In genomic region chr6:11366183-11366933, GRCh38 we compare ENCODE assay signal across 8 cellular contexts.
A peak's percentile ranks its signal among the peaks of the same experiment; 100 is the strongest.
DNase-seq lines count a peak whose midpoint lies in the region; ATAC-seq and TF ChIP-seq lines count a peak whose summit lies in the region.

No MANE protein-coding gene starts in this region.

- H3K9me3 ChIP-seq in SK-N-SH = no peaks in the 10 kb centered on the region
- no peaks in the 10 kb centered on the region for H3K9me3 ChIP-seq in liver (ENCODE audit: control insufficient read depth in 4 of 4, low read length in 3 of 4)

- no peak for DNase-seq in SK-N-SH
- peak; percentile 86 for DNase-seq in activated CD4-positive, alpha-beta T cell treated with anti-CD3 and anti-CD28 coated beads, Interleukin-2, amount 10 ng/mL, durations not matched to agents 24 days and 14 days
- DNase-seq in RWPE1 (ENCODE audit: low spot score) = no peak
- no peak for DNase-seq in SW 1271 (lab: John Stamatoyannopoulos, UW)
- no peak for DNase-seq in omental fat pad (ENCODE audit: low spot score)

- no peaks in the 10 kb centered on the region for H3K79me2 ChIP-seq in SK-N-SH (ENCODE audit: insufficient read depth)

- no peak for TF ChIP-seq EP300 in SK-N-SH (IDR thresholded peaks at IDR 0.05; ENCODE audit: borderline replicate concordance in 1 of 2, low read depth in 1 of 2, low read length in 1 of 2)

- intact Hi-C loops in activated CD4-positive, alpha-beta T cell treated with anti-CD3 and anti-CD28 coated beads, Interleukin-2, amount 10 ng/mL, durations not matched to agents 24 days and 14 days (cut with micrococcal nuclease) = loop anchor here (1.0 to 5.0 kb wide), 10 partner anchors 8 to 346 kb away; partner anchors contain the start of gene NEDD9

- no peak overlapping the region for H3K27ac ChIP-seq in SK-N-SH (ENCODE audit: low read depth in 2 of 2, low read length in 1 of 2)
- H3K27ac ChIP-seq in liver (ENCODE audit: low read depth in 1 of 2, low read length in 2 of 2) = no peak overlapping the region
- no peak overlapping the region for H3K27ac ChIP-seq in RWPE1

- H3K9ac ChIP-seq in SK-N-SH (no peak overlapping the region), liver (ENCODE audit: low read depth in 1 of 2, low read length in 2 of 2) (no peak overlapping the region)

- H3K9me2 ChIP-seq in SK-N-SH = no peaks in the 10 kb centered on the region

- no peaks in the 10 kb centered on the region for H3K27me3 Mint-ChIP-seq in activated CD4-positive, alpha-beta T cell treated with anti-CD3 and anti-CD28 coated beads, Interleukin-2, amount 10 ng/mL, durations not matched to agents 24 days and 14 days

- H2AFZ ChIP-seq in SK-N-SH (ENCODE audit: low read depth) = 0 out of 2 replicates have a peak overlapping the region, but pooled peaks have one; percentile 50

- H3K27me3 ChIP-seq in SK-N-SH (ENCODE audit: insufficient read depth) (no peaks in the 10 kb centered on the region), liver (ENCODE audit: control insufficient read depth in 4 of 4, insufficient read depth in 4 of 4, low read length in 3 of 4) (no peaks in the 10 kb centered on the region)

- TF ChIP-seq CTCF in SK-N-SH (IDR thresholded peaks at IDR 0.05) = no peak
- TF ChIP-seq CTCF in liver (IDR thresholded peaks at IDR 0.05; ENCODE audit: low read depth, low read length, missing input control) = no peak
- TF ChIP-seq CTCF in RWPE1 (conservative IDR thresholded peaks at IDR 0.05; ENCODE audit: low read depth) = no peak
- no peak for TF ChIP-seq CTCF in omental fat pad (IDR thresholded peaks at IDR 0.05)

- H3K4me1 Mint-ChIP-seq in activated CD4-positive, alpha-beta T cell treated with anti-CD3 and anti-CD28 coated beads, Interleukin-2, amount 10 ng/mL, durations not matched to agents 24 days and 14 days = peaks cover 78% of the 10 kb centered on the region

- POLR2A ChIA-PET in SK-N-SH (lab: Yijun Ruan, JAX) (no interaction called here), RWPE1 (lab: Yijun Ruan, JAX; ENCODE audit: low non-redundant PET) (no interaction called here)

- peak overlapping the region; percentile 86 for H3K27ac Mint-ChIP-seq in activated CD4-positive, alpha-beta T cell treated with anti-CD3 and anti-CD28 coated beads, Interleukin-2, amount 10 ng/mL, durations not matched to agents 24 days and 14 days

- H3K36me3 ChIP-seq in SK-N-SH (replicated peaks in 1 of 2; ENCODE audit: control insufficient read depth in 1 of 2, insufficient read depth in 2 of 2, low read length in 1 of 2) (no peaks in the 10 kb centered on the region), liver (ENCODE audit: control insufficient read depth in 4 of 4, insufficient read depth in 3 of 4, low read depth in 1 of 4, low read length in 3 of 4) (no peaks in the 10 kb centered on the region)

- 92% methylated on average over 7 of the region's 7 CpGs for WGBS in SK-N-SH (ENCODE audit: low lambda C conversion rate)
- WGBS in liver = 71% methylated on average over 7 of the region's 7 CpGs

- no peak overlapping the region for H3K4me2 ChIP-seq in SK-N-SH

- peaks cover 4 to 9% of the 10 kb centered on the region in 2 experiments; a peak in 3 of 4 replicates for H3K4me1 ChIP-seq in SK-N-SH (ENCODE audit: control insufficient read depth in 1 of 2, insufficient read depth in 2 of 2, low read depth in 1 of 2, low read length in 1 of 2)
- peaks cover 12 to 29% (median 22%) of the 10 kb centered on the region in 4 donors for H3K4me1 ChIP-seq in liver (ENCODE audit: control insufficient read depth in 4 of 4, insufficient read depth in 4 of 4, low read length in 3 of 4)

- H3K9me3 Mint-ChIP-seq in activated CD4-positive, alpha-beta T cell treated with anti-CD3 and anti-CD28 coated beads, Interleukin-2, amount 10 ng/mL, durations not matched to agents 24 days and 14 days = no peaks in the 10 kb centered on the region

- H4K20me1 ChIP-seq in SK-N-SH (ENCODE audit: insufficient read depth) = no peaks in the 10 kb centered on the region

- H3K4me3 Mint-ChIP-seq in activated CD4-positive, alpha-beta T cell treated with anti-CD3 and anti-CD28 coated beads, Interleukin-2, amount 10 ng/mL, durations not matched to agents 24 days and 14 days = peak overlapping the region; percentile 62

- peaks cover 58% of the 10 kb centered on the region for H3K36me3 Mint-ChIP-seq in activated CD4-positive, alpha-beta T cell treated with anti-CD3 and anti-CD28 coated beads, Interleukin-2, amount 10 ng/mL, durations not matched to agents 24 days and 14 days (ENCODE audit: low read depth)

- TF ChIP-seq RAD21 in SK-N-SH (IDR thresholded peaks at IDR 0.05; ENCODE audit: low read length) (no peak), liver (IDR thresholded peaks at IDR 0.05) (no peak)

- H3F3A ChIP-seq in SK-N-SH (replicated peaks; ENCODE audit: insufficient read depth) = no peaks in the 10 kb centered on the region

- ATAC-seq in SK-N-SH treated with all-trans-retinoic acid at 6 μM for 48 hours (no peak), HG02981 (IDR thresholded peaks at IDR 0.05; ENCODE audit: unreplicated experiment) (peak; percentile 62), omental fat pad (ENCODE audit: low FRiP score) (no peak)

- CTCF ChIA-PET in SK-N-SH (lab: Yijun Ruan, JAX) = interaction anchor here (1.1 kb wide), 1 partner anchor 15 kb away, joined by 3 read pairs; no protein-coding TSS in a partner anchor
- CTCF ChIA-PET in RWPE1 (lab: Yijun Ruan, JAX) = no interaction called here

- H3K4me3 ChIP-seq in SK-N-SH (ENCODE audit: low read depth in 2 of 2, low read length in 1 of 2) (no peak overlapping the region), liver (ENCODE audit: low read depth in 1 of 3, low read length in 3 of 3) (peak overlapping the region in 1 of 3 donors; percentile 11)

TF ChIP-seq in SK-N-SH, 30 proteins besides CTCF, POLR2A, EP300 and RAD21:
- TF ChIP-seq YY1 (IDR thresholded peaks at IDR 0.05; ENCODE audit: low read depth) = no peak
- TF ChIP-seq FOXJ3 (CRISPR knock-in tag; IDR thresholded peaks at IDR 0.05) = no peak
- TF ChIP-seq EZH2phosphoT487 (IDR thresholded peaks at IDR 0.05; ENCODE audit: borderline replicate concordance, low read depth) = no peak
- TF ChIP-seq ELF1 (IDR thresholded peaks at IDR 0.05) = no peak
- no peak for TF ChIP-seq PBX3 (IDR thresholded peaks at IDR 0.05)

TF ChIP-seq in SK-N-SH treated with all-trans-retinoic acid at 6 μM for 48 hours, 23 proteins besides CTCF, POLR2A, EP300 and RAD21 (continues in another document):
- TF ChIP-seq POU6F1 (CRISPR knock-in tag; IDR thresholded peaks at IDR 0.05; ENCODE audit: borderline replicate concordance, low read depth) (no peak), BACH2 (CRISPR knock-in tag; IDR thresholded peaks at IDR 0.05; ENCODE audit: borderline replicate concordance) (no peak), ZFP30 (CRISPR knock-in tag; IDR thresholded peaks at IDR 0.05) (no peak)

TF ChIP-seq in liver, 16 proteins besides CTCF, POLR2A, EP300 and RAD21 (continues in another document):
- TF ChIP-seq RXRA (IDR thresholded peaks at IDR 0.05) (no peak), EGR1 (IDR thresholded peaks at IDR 0.05; ENCODE audit: low read depth in 2 of 2) (no peak), SP1 (IDR thresholded peaks at IDR 0.05) (peak; percentile 13), ZBTB33 (IDR thresholded peaks at IDR 0.05) (no peak), NR2F2 (IDR thresholded peaks at IDR 0.05) (no peak), REST (IDR thresholded peaks at IDR 0.05) (no peak), TAF1 (conservative IDR thresholded peaks at IDR 0.05) (peak; percentile 72), JUND (IDR thresholded peaks at IDR 0.05) (peak in 1 of 2 donors; percentile 58), FOXA2 (IDR thresholded peaks at IDR 0.05) (no peak), FOXA1 (IDR thresholded peaks at IDR 0.05) (no peak), ATF3 (IDR thresholded peaks at IDR 0.05) (peak; percentile 62), HNF4G (IDR thresholded peaks at IDR 0.05) (no peak)
